Comparison of ENCODE assay signal across 24 cellular contexts in the genomic region with DNA sequence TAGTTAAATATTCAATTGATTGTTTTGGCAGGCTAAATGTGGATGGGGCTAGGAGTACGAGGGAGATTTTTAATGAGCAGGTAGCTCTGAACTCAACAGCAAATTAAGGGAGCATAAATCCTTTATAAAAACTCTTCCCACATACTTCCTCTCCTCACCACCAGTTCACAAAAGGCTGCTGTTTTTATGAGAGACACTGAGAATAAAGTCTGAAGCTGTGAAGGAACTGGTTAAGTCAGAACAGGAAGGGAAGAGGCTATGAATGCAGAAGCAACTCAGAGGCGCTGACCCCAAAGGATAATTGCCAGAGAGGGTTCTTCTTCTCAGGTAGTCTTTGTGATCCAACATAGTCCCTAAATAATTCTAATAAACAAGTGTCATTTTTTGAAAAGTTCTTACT.
DNase-seq lines count a peak whose midpoint lies in the region; ATAC-seq, FAIRE-seq and TF ChIP-seq lines count a peak whose summit lies in the region.
"Had no signal": no experiment of that assay in that cellular context is flagged by ENCODE, and none has a peak within 500 bp of the region (broad histone marks: within the 10 kb centered on the region; RNA-seq: fewer than 3 reads in every experiment).

No MANE protein-coding gene starts in this region.

- H3K9me2 ChIP-seq in OCI-LY7 (ENCODE audit: insufficient read depth, low read length), result no peaks in the 10 kb centered on the region

- no peaks in the 10 kb centered on the region for H3K4me1 ChIP-seq in A673 (ENCODE audit: insufficient read depth, low read length, poor library complexity, severe bottlenecking)
- peaks cover 9% of the 10 kb centered on the region for H3K4me1 ChIP-seq in OCI-LY7 (ENCODE audit: insufficient read depth, low read length, poor library complexity, severe bottlenecking)

- no peaks in the 10 kb centered on the region for H4K20me1 ChIP-seq in OCI-LY7 (ENCODE audit: insufficient read depth, low read length)

- no peaks in the 10 kb centered on the region for H3K4me1 Mint-ChIP-seq in stimulated activated effector memory CD8-positive, alpha-beta T cell treated with anti-CD3 and anti-CD28 coated beads, Interleukin-12 subunit alpha, Interleukin-12 subunit beta, amount 100 ng/mL, for 72 hours

- no peaks in the 10 kb centered on the region for H3K27me3 ChIP-seq in A673 (replicated peaks; ENCODE audit: insufficient read depth, low read depth, low read length, poor library complexity)

- H3K36me3 ChIP-seq in A673 (ENCODE audit: insufficient read depth, low read length, poor library complexity, severe bottlenecking) (no peaks in the 10 kb centered on the region), OCI-LY7 (ENCODE audit: insufficient read depth, low read length) (no peaks in the 10 kb centered on the region)

- H3K4me3 ChIP-seq in A673 (ENCODE audit: low read depth, low read length, poor library complexity, severe bottlenecking) (no peak overlapping the region), OCI-LY7 (ENCODE audit: low read depth, low read length, poor library complexity, severe bottlenecking) (peak overlapping the region; percentile 14)

- ATAC-seq in stimulated activated effector memory CD8-positive, alpha-beta T cell treated with anti-CD3 and anti-CD28 coated beads, Interleukin-12 subunit alpha, Interleukin-12 subunit beta, amount 100 ng/mL, for 72 hours, result no peak
- ATAC-seq: Right ventricle myocardium inferior had no signal

- H3K4me2 ChIP-seq in OCI-LY7 (ENCODE audit: low read length), result peak overlapping the region; percentile 51

- DNase-seq in A673 (ENCODE audit: low spot score) (peak; percentile 58), Kasumi-1 (lab: John Stamatoyannopoulos, UW) (peak; percentile 88 to 91), OCI-LY7 (ENCODE audit: low spot score) (peak; percentile 54), NCI-H2081 (lab: John Stamatoyannopoulos, UW) (no peak), H54 (ENCODE audit: insufficient read length, low spot score) (no peak), NK-92 (lab: John Stamatoyannopoulos, UW; ENCODE audit: unreplicated experiment) (no peak)
- DNase-seq in stimulated activated effector memory CD8-positive, alpha-beta T cell treated with anti-CD3 and anti-CD28 coated beads, Interleukin-12 subunit alpha, Interleukin-12 subunit beta, amount 100 ng/mL, for 72 hours (ENCODE audit: low spot score in 2 of 2), result no peak
- DNase-seq: 8988T; CD4-positive, alpha-beta T cell; DMS153; GF-D8; GOT3; HFFc6; Karpas-422; MM.1S; NCI-H1105 treated with DMSO at 0.1 percent for 48 hours; NCI-H1694; NCI-H510A; NCI-H748 treated with DMSO at 0.1 percent for 48 hours had no signal

- H3K4me3 Mint-ChIP-seq in stimulated activated effector memory CD8-positive, alpha-beta T cell treated with anti-CD3 and anti-CD28 coated beads, Interleukin-12 subunit alpha, Interleukin-12 subunit beta, amount 100 ng/mL, for 72 hours, result no peak overlapping the region
- H3K4me3 Mint-ChIP-seq: B cell; CD4-positive, alpha-beta T cell; HFFc6 had no signal

- POLR2A ChIA-PET in A673 (lab: Charles Lee; ENCODE audit: low non-redundant PET), result no interaction called here
- POLR2A ChIA-PET in OCI-LY7 (lab: Charles Lee), result interaction anchor here (0.6 to 1.0 kb wide), 4 partner anchors 34 to 526 kb away, joined by 3 to 4 read pairs (median 3); no protein-coding TSS in a partner anchor

- FAIRE-seq in islet of Langerhans (lab: Jason Lieb, UNC) (peak; percentile 68), H54 (lab: Jason Lieb, UNC) (no peak)
- FAIRE-seq: RCC 7860 had no signal

- CTCF ChIA-PET in A673 (lab: Charles Lee) (no interaction called here), OCI-LY7 (lab: Charles Lee; ENCODE audit: unreplicated experiment) (no interaction called here)

- H3K27ac ChIP-seq in A673 (ENCODE audit: low read depth, low read length, poor library complexity, severe bottlenecking), result no peak overlapping the region
- peak overlapping the region; percentile 39 for H3K27ac ChIP-seq in OCI-LY7 (ENCODE audit: low read depth, low read length, poor library complexity, severe bottlenecking)
- H3K27ac ChIP-seq: HL-60 had no signal

- H3K79me2 ChIP-seq in OCI-LY7 (ENCODE audit: insufficient read depth, low read depth, low read length), result no peaks in the 10 kb centered on the region

- H2AFZ ChIP-seq in OCI-LY7 (ENCODE audit: low read length), result peak overlapping the region; percentile 95

- BruUV-seq in A673 (replicated peaks; lab: Mats Ljungman, UMichigan) (no TSS peak), OCI-LY7 (replicated peaks; lab: Mats Ljungman, UMichigan) (no TSS peak)

- intact Hi-C loops in A673 (cut with micrococcal nuclease; ENCODE audit: unreplicated experiment) (no loop called here), OCI-LY7 (cut with micrococcal nuclease; ENCODE audit: unreplicated experiment) (loop anchor here (5.0 kb wide), 1 partner anchor 34 kb away; no protein-coding TSS in a partner anchor)

- TF ChIP-seq CTCF in A673 (conservative IDR thresholded peaks at IDR 0.05; ENCODE audit: low read depth, low read length) (no peak), OCI-LY7 (conservative IDR thresholded peaks at IDR 0.05; ENCODE audit: low read length) (no peak)

- no peaks in the 10 kb centered on the region for H3K9me3 Mint-ChIP-seq in stimulated activated effector memory CD8-positive, alpha-beta T cell treated with anti-CD3 and anti-CD28 coated beads, Interleukin-12 subunit alpha, Interleukin-12 subunit beta, amount 100 ng/mL, for 72 hours
- H3K9me3 Mint-ChIP-seq: HFFc6 had no signal

- no peak for TF ChIP-seq POLR2A in H54 (IDR thresholded peaks at IDR 0.05; ENCODE audit: low read depth, low read length)

- no peak overlapping the region for H3K27ac Mint-ChIP-seq in stimulated activated effector memory CD8-positive, alpha-beta T cell treated with anti-CD3 and anti-CD28 coated beads, Interleukin-12 subunit alpha, Interleukin-12 subunit beta, amount 100 ng/mL, for 72 hours
- H3K27ac Mint-ChIP-seq: B cell; CD4-positive, alpha-beta T cell; HFFc6 had no signal

- H3K9me3 ChIP-seq in A673 (ENCODE audit: low read depth, low read length, poor library complexity, severe bottlenecking) (peaks cover 2% of the 10 kb centered on the region), OCI-LY7 (ENCODE audit: low read length) (0 out of 2 replicates have a peak, but pooled peaks cover 2% of the 10 kb centered on the region)

- no peaks in the 10 kb centered on the region for H3K36me3 Mint-ChIP-seq in stimulated activated effector memory CD8-positive, alpha-beta T cell treated with anti-CD3 and anti-CD28 coated beads, Interleukin-12 subunit alpha, Interleukin-12 subunit beta, amount 100 ng/mL, for 72 hours

Comparison
In these comparisons a context has a peak if more than half of its experiments do, and no peak if none do; other contexts are left out.
1. DNase-seq: peak in A673 (single experiment), Kasumi-1 (2 of 2) and OCI-LY7 (single experiment); none in NCI-H2081 (0 of 2), stimulated activated effector memory CD8-positive, alpha-beta T cell treated with anti-CD3 and anti-CD28 coated beads, Interleukin-12 subunit alpha, Interleukin-12 subunit beta, amount 100 ng/mL, for 72 hours (0 of 2), H54 (single experiment) and NK-92 (single experiment).